In the genomic region with DNA sequence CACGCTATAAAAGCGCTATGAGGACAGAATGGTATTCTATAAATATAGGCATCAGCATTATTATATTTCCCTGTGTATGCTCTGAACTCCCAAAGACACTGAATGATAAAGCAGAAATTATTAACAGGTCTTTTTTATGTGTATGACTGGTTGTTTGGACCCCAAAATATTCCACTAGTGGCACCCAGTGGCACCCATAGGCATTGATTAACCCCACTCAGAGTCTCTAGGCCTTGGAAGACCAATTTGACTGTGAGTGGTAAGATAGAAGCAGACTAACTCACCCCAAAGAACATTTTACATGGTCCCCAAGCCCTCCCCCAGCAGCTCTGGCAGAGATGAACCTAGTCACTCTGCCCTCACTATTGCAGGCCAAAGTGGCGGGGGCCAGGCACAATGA, we compare ENCODE assay signal across 11 cellular contexts. TPM values are rescaled to one million over a fixed set of nuclear protein-coding genes. Genes with fewer than 3 reads are reported as not detected.
DNase-seq lines count a peak whose midpoint lies in the region; ATAC-seq and TF ChIP-seq lines count a peak whose summit lies in the region.
"Had no signal": no experiment of that assay in that cellular context is flagged by ENCODE, and none has a peak within 500 bp of the region (broad histone marks: within the 10 kb centered on the region; RNA-seq: fewer than 3 reads in every experiment).

No MANE protein-coding gene starts in this region.

- TF ChIP-seq POLR2A in breast epithelium (IDR thresholded peaks at IDR 0.05), result no peak

- H3K36me3 ChIP-seq in breast epithelium, result no peaks in the 10 kb centered on the region
- H3K36me3 ChIP-seq: transverse colon had no signal

- H3K4me1 ChIP-seq in breast epithelium, result no peaks in the 10 kb centered on the region

- intact Hi-C loops in head of caudate nucleus (cut with DNase I), result no loop called here
- intact Hi-C loops in breast epithelium (cut with DNase I; ENCODE audit: low total_unique reads), result no loop called here

- H3K4me3 ChIP-seq in fibroblast of pulmonary artery (replicated peaks; ENCODE audit: low read depth, low read length) (no peak overlapping the region), breast epithelium (no peak overlapping the region)
- H3K4me3 ChIP-seq: transverse colon had no signal

- H3K27me3 ChIP-seq in breast epithelium, result no peaks in the 10 kb centered on the region
- H3K27me3 ChIP-seq: transverse colon had no signal

- H3K27ac ChIP-seq in breast epithelium, result no peak overlapping the region
- H3K27ac ChIP-seq: transverse colon had no signal

- DNase-seq in fibroblast of pulmonary artery (ENCODE audit: low read depth) (no peak), head of caudate nucleus (no peak), breast epithelium (ENCODE audit: low spot score in 2 of 2) (no peak)
- DNase-seq in stimulated activated CD4-positive, alpha-beta T cell treated with anti-CD3 and anti-CD28 coated beads, Interleukin-4, amount 100 ng/mL, for 1 hour, result no peak
- DNase-seq: caudate nucleus; NK-92 treated with Interleukin-12 subunit alpha and Interleukin-12 subunit beta, amount 100 ng/mL, for 24 hours; transverse colon had no signal

- ATAC-seq in GM18498 (IDR thresholded peaks at IDR 0.05; ENCODE audit: unreplicated experiment) (peak; percentile 25), GM21526 (IDR thresholded peaks at IDR 0.05; ENCODE audit: low FRiP score, unreplicated experiment) (peak; percentile 10), HG03442 (IDR thresholded peaks at IDR 0.05; ENCODE audit: unreplicated experiment) (peak; percentile 3), HG03342 (IDR thresholded peaks at IDR 0.05; ENCODE audit: unreplicated experiment) (no peak)

- peak; percentile 8 for TF ChIP-seq CTCF in fibroblast of pulmonary artery (IDR thresholded peaks at IDR 0.05; ENCODE audit: low read length, missing control alignments)
- no peak for TF ChIP-seq CTCF in breast epithelium (IDR thresholded peaks at IDR 0.05)

- no peaks in the 10 kb centered on the region for H3K9me3 ChIP-seq in breast epithelium
- H3K9me3 ChIP-seq: transverse colon had no signal

RNA-seq across cellular contexts. Expression of a gene that starts 45.4 kb away (rescaled TPM):
- total RNA-seq in breast epithelium, result 100 to 1,000 TPM in 2 of 3 donors, 10 to 100 TPM in 1; 86.4 to 127 (median 111) TPM
